Comparison of ENCODE assay signal across 23 cellular contexts in genomic region chr3:120503727-120504616, GRCh38. TPM values are rescaled to one million over a fixed set of nuclear protein-coding genes. Genes with fewer than 3 reads are reported as not detected.
A peak's percentile ranks its signal among the peaks of the same experiment; 100 is the strongest.
DNase-seq lines count a peak whose midpoint lies in the region; ATAC-seq and TF ChIP-seq lines count a peak whose summit lies in the region.
"Had no signal": no experiment of that assay in that cellular context is flagged by ENCODE, and none has a peak within 500 bp of the region (broad histone marks: within the 10 kb centered on the region; RNA-seq: fewer than 3 reads in every experiment).

No MANE protein-coding gene starts in this region.

- WGBS in IMR-90 (ENCODE audit: extremely low coverage in 2 of 2, insufficient read length in 1 of 2), 2 experiments = 80% methylated on average over 2 of the region's 5 CpGs; no CpG with 5 or more reads in 1 of the 2 experiments

- CTCF ChIA-PET in IMR-90 (lab: Yijun Ruan, JAX) = interaction anchor here (0.6 to 1.7 kb wide), 4 partner anchors 8 to 342 kb away, joined by 3 to 9 read pairs (median 4); no protein-coding TSS in a partner anchor

- no peak overlapping the region for H3K56ac ChIP-seq in IMR-90 (ENCODE audit: extremely low read depth, insufficient read depth, low read length)

- dilution Hi-C loops in IMR-90 (cut with HindIII; ENCODE audit: low sequenced_read_pairs, unreplicated experiment) = no loop called here

- no peak overlapping the region for H3K4me2 ChIP-seq in IMR-90 (ENCODE audit: low read depth, low read length)
- no peak overlapping the region for H3K4me2 ChIP-seq in osteoblast (ENCODE audit: insufficient read depth, low read length)
- H3K4me2 ChIP-seq: KMS-11 had no signal

- in situ Hi-C loops in IMR-90 (cut with MboI; ENCODE audit: low sequenced_read_pairs) = no loop called here

- H3K4ac ChIP-seq in IMR-90 (ENCODE audit: low read depth, low read length) = peak overlapping the region; percentile 43; the same call in 1 of the 2 replicates

- POLR2A ChIA-PET in IMR-90 (lab: Charles Lee; ENCODE audit: unreplicated experiment) = no interaction called here

- no peak overlapping the region for H4K8ac ChIP-seq in IMR-90 (ENCODE audit: low read depth in 2 of 2, low read length in 2 of 2)

- no peak overlapping the region for H2BK120ac ChIP-seq in IMR-90 (ENCODE audit: low read depth, low read length)

- no peak overlapping the region for H2AFZ ChIP-seq in IMR-90 (replicated peaks; ENCODE audit: low read length, poor library complexity)
- no peak overlapping the region for H2AFZ ChIP-seq in osteoblast (ENCODE audit: low read length)

- peak overlapping the region; percentile 62; the same call in 1 of the 2 replicates for H2AK5ac ChIP-seq in IMR-90 (ENCODE audit: low read depth, low read length)

- no peak overlapping the region for H4K5ac ChIP-seq in IMR-90 (ENCODE audit: low read depth, low read length)

- no peak overlapping the region for H3K23ac ChIP-seq in IMR-90 (ENCODE audit: low read depth, low read length)

- H4K20me1 ChIP-seq in IMR-90 (ENCODE audit: insufficient read depth, low read length) (no peaks in the 10 kb centered on the region), osteoblast (ENCODE audit: insufficient read depth, low read length) (no peaks in the 10 kb centered on the region)

- H3K9ac ChIP-seq in IMR-90 (ENCODE audit: low read depth, low read length) = no peak overlapping the region
- no peak overlapping the region for H3K9ac ChIP-seq in iPS-15b (ENCODE audit: low read depth, low read length)
- H3K9ac ChIP-seq: KMS-11 had no signal

- no peak overlapping the region; the same call in 1 of the 2 replicates for H3K14ac ChIP-seq in IMR-90 (replicated peaks; ENCODE audit: low read depth, low read length)

- no peak overlapping the region for H2BK15ac ChIP-seq in IMR-90 (ENCODE audit: low read depth, low read length)

- H3K4me1 ChIP-seq in IMR-90 (ENCODE audit: control insufficient read depth, insufficient read depth, low read length) (peaks cover 4% of the 10 kb centered on the region; the same call in 1 of the 2 replicates), iPS-15b (ENCODE audit: control insufficient read depth, insufficient read depth, low read length) (peaks cover 27% of the 10 kb centered on the region), osteoblast (ENCODE audit: insufficient read depth, low read length) (peaks cover 29% of the 10 kb centered on the region)
- H3K4me1 ChIP-seq: BE2C had no signal

- DNase-seq in ELF-1 (ENCODE audit: low read depth, low spot score) (peak; percentile 17), IMR-90 (no peak), osteoblast (ENCODE audit: insufficient read length, low spot score, missing footprints) (peak; percentile 42), C1 segment of cervical spinal cord (lab: John Stamatoyannopoulos, UW) (no peak)
- DNase-seq in stimulated activated CD4-positive, alpha-beta T cell treated with anti-CD3 and anti-CD28 coated beads, Interleukin-15, amount 100 ng/mL, for 24 hours = no peak
- DNase-seq: 8988T; BE2C; CD4-positive, alpha-beta memory T cell; DMS53; EL; HCEC 1CT; NCI-H1417; NCI-H187; NCI-H2107; NCI-H510A; NCI-H748 treated with DMSO at 0.1 percent for 48 hours; NK-92 treated with Interleukin-12 subunit alpha and Interleukin-12 subunit beta, amount 100 ng/mL, for 24 hours had no signal

- H3K27me3 ChIP-seq in IMR-90 (ENCODE audit: control insufficient read depth, insufficient read depth, low read length) (no peaks in the 10 kb centered on the region), iPS-15b (ENCODE audit: control insufficient read depth, insufficient read depth, low read length) (no peaks in the 10 kb centered on the region), osteoblast (ENCODE audit: insufficient read depth, low read length) (no peaks in the 10 kb centered on the region)

- no peak overlapping the region for H2AK9ac ChIP-seq in IMR-90 (replicated peaks; ENCODE audit: low read depth, low read length, poor library complexity)

- H3K9me3 ChIP-seq in IMR-90 (ENCODE audit: control insufficient read depth, insufficient read depth, low read length) (no peaks in the 10 kb centered on the region), iPS-15b (ENCODE audit: control insufficient read depth, insufficient read depth, low read length) (peaks cover 3% of the 10 kb centered on the region), osteoblast (ENCODE audit: low read depth, low read length) (no peaks in the 10 kb centered on the region)
- H3K9me3 ChIP-seq: BE2C had no signal

- H2BK5ac ChIP-seq in IMR-90 (ENCODE audit: low read depth, low read length, poor library complexity, severe bottlenecking) = no peak overlapping the region

- H3K36me3 ChIP-seq in IMR-90 (ENCODE audit: control insufficient read depth, insufficient read depth, low read length) (no peaks in the 10 kb centered on the region), iPS-15b (ENCODE audit: control insufficient read depth, insufficient read depth, low read length) (no peaks in the 10 kb centered on the region), osteoblast (ENCODE audit: insufficient read depth, low read length) (no peaks in the 10 kb centered on the region)
- H3K36me3 ChIP-seq: BE2C had no signal

- no TSS peak for BruUV-seq in IMR-90 (replicated peaks; lab: Mats Ljungman, UMichigan)

- no peak for TF ChIP-seq CTCF in IMR-90 (conservative IDR thresholded peaks at IDR 0.05; ENCODE audit: low read depth, low read length)
- no peak for TF ChIP-seq CTCF in osteoblast (IDR thresholded peaks at IDR 0.05; ENCODE audit: extremely low read depth, low read depth, low read length)

- H3K4me3 ChIP-seq in IMR-90 (ENCODE audit: insufficient read depth, low read depth, low read length) (no peak overlapping the region), iPS-15b (ENCODE audit: low read depth, low read length) (peak overlapping the region; percentile 40), osteoblast (ENCODE audit: insufficient read depth, low read length) (no peak overlapping the region)

- H3K79me2 ChIP-seq in osteoblast (ENCODE audit: insufficient read depth, low read length) = no peaks in the 10 kb centered on the region

- H3K79me1 ChIP-seq in IMR-90 (ENCODE audit: low read depth in 1 of 2, low read length in 2 of 2) = peaks cover 0 to 4% of the 10 kb centered on the region in 2 experiments; a peak in 2 of 4 replicates

- no peak overlapping the region for H2BK20ac ChIP-seq in IMR-90 (ENCODE audit: low read depth, low read length)

- TF ChIP-seq RAD21 in IMR-90 (IDR thresholded peaks at IDR 0.05; ENCODE audit: low read length) = no peak

- ATAC-seq in IMR-90 (ENCODE audit: low read depth) = no peak
- no peak for ATAC-seq in GM21360 (IDR thresholded peaks at IDR 0.05; ENCODE audit: unreplicated experiment)
- ATAC-seq in GM19324 (IDR thresholded peaks at IDR 0.05; ENCODE audit: low FRiP score, unreplicated experiment) = no peak
- ATAC-seq: HepG2, Right ventricle myocardium inferior had no signal

- no peak overlapping the region for H3K27ac ChIP-seq in IMR-90 (ENCODE audit: insufficient read depth, low read length)
- no peak overlapping the region for H3K27ac ChIP-seq in osteoblast (ENCODE audit: low read depth, low read length)
- H3K27ac ChIP-seq: KMS-11 had no signal

- no peak overlapping the region for H4K91ac ChIP-seq in IMR-90 (ENCODE audit: insufficient read depth, low read depth, low read length)

- H3K9me1 ChIP-seq in IMR-90 (ENCODE audit: insufficient read depth, low read length) = 0 out of 2 replicates have a peak, but pooled peaks cover 7% of the 10 kb centered on the region

- no peak for TF ChIP-seq POLR2A in IMR-90 (IDR thresholded peaks at IDR 0.05; ENCODE audit: low read depth, low read length)

- no peak overlapping the region for H3K18ac ChIP-seq in IMR-90 (ENCODE audit: low read depth, low read length)

- intact Hi-C loops in IMR-90 (cut with micrococcal nuclease) = no loop called here

TF ChIP-seq in IMR-90, 13 proteins besides CTCF, POLR2A, EP300 and RAD21:
- TF ChIP-seq NFE2L2 (IDR thresholded peaks at IDR 0.05; ENCODE audit: low read depth, low read length) (no peak), MAZ (IDR thresholded peaks at IDR 0.05; ENCODE audit: borderline replicate concordance, low read depth, low read length) (no peak), MXI1 (IDR thresholded peaks at IDR 0.05; ENCODE audit: borderline replicate concordance, low read depth, low read length) (no peak), USF2 (IDR thresholded peaks at IDR 0.05; ENCODE audit: low read depth, low read length) (no peak), RFX5 (IDR thresholded peaks at IDR 0.05; ENCODE audit: low read depth, low read length) (no peak), MAFK (IDR thresholded peaks at IDR 0.05; ENCODE audit: low read depth, low read length) (no peak), CHD1 (IDR thresholded peaks at IDR 0.05; ENCODE audit: low read depth, low read length) (no peak), RCOR1 (IDR thresholded peaks at IDR 0.05; ENCODE audit: insufficient replicate concordance, low read length) (no peak)

RNA-seq across cellular contexts. Expression of gene FSTL1, which starts 53.2 kb away (rescaled TPM):
- total RNA-seq in IMR-90 (2012; rRNA removed) (1,097 and 1,642 TPM in 2 replicates), osteoblast (1,825 and 2,074 TPM in 2 replicates)
- polyA plus RNA-seq in IMR-90 (2012; rRNA removed) = 864 and 916 TPM in 2 replicates
- 367 and 446 TPM in 2 replicates for polyA plus RNA-seq in IMR-90 (2012; cell fraction: cytosol; rRNA removed)
- 302 and 555 TPM in 2 replicates for polyA plus RNA-seq in IMR-90 (2012; cell fraction: nucleus; rRNA removed; ENCODE audit: low replicate concordance)
- polyA plus RNA-seq: CD4-positive, alpha-beta memory T cell had no signal

Comparison
In these comparisons a context has a peak if more than half of its experiments do, and no peak if none do; other contexts are left out.
1. DNase-seq: peak in ELF-1 (single experiment) and osteoblast (single experiment); none in IMR-90 (single experiment), C1 segment of cervical spinal cord (0 of 14) and stimulated activated CD4-positive, alpha-beta T cell treated with anti-CD3 and anti-CD28 coated beads, Interleukin-15, amount 100 ng/mL, for 24 hours (single experiment).